Comparison of ENCODE assay signal across 9 cellular contexts in genomic region chr4:174538123-174538875, GRCh38. TPM values are rescaled to one million over a fixed set of nuclear protein-coding genes. Genes with fewer than 3 reads are reported as not detected.
DNase-seq lines count a peak whose midpoint lies in the region; ATAC-seq and TF ChIP-seq lines count a peak whose summit lies in the region.
"Had no signal": no experiment of that assay in that cellular context is flagged by ENCODE, and none has a peak within 500 bp of the region (broad histone marks: within the 10 kb centered on the region; RNA-seq: fewer than 3 reads in every experiment).

No MANE protein-coding gene starts in this region.

- no peak for TF ChIP-seq POLR2A in esophagus squamous epithelium (IDR thresholded peaks at IDR 0.05)

- CTCF ChIA-PET in A673 (lab: Charles Lee), result no interaction called here

- no peaks in the 10 kb centered on the region for H3K9me3 ChIP-seq in esophagus squamous epithelium
- H3K9me3 ChIP-seq in A673 (ENCODE audit: low read depth, low read length, poor library complexity, severe bottlenecking), result no peaks in the 10 kb centered on the region
- H3K9me3 ChIP-seq: SJSA1 had no signal

- peaks cover 2% of the 10 kb centered on the region for H3K27me3 Mint-ChIP-seq in activated T-helper 2 cell treated with anti-CD3 and anti-CD28 coated beads, Interferon-gamma antibody, Interleukin-2, Interleukin-4, amounts not matched to agents 10 μg/mL and 5 μg/mL and 100 μg/mL, durations not matched to agents 14 hours and 24 hours and 36 hours (ENCODE audit: low read depth)

- WGBS in esophagus squamous epithelium, 2 donors, result 46 to 52% methylated on average over 3 to 4 of the region's 4 CpGs

- H3K36me3 ChIP-seq in esophagus squamous epithelium, result no peaks in the 10 kb centered on the region
- no peaks in the 10 kb centered on the region for H3K36me3 ChIP-seq in A673 (ENCODE audit: insufficient read depth, low read length, poor library complexity, severe bottlenecking)
- H3K36me3 ChIP-seq: SJSA1 had no signal

- H3K9me3 Mint-ChIP-seq in activated T-helper 2 cell treated with anti-CD3 and anti-CD28 coated beads, Interferon-gamma antibody, Interleukin-2, Interleukin-4, amounts not matched to agents 10 μg/mL and 5 μg/mL and 100 μg/mL, durations not matched to agents 14 hours and 24 hours and 36 hours, result peaks cover 3% of the 10 kb centered on the region

- intact Hi-C loops in esophagus squamous epithelium (cut with DNase I), result no loop called here
- intact Hi-C loops in A673 (cut with micrococcal nuclease; ENCODE audit: unreplicated experiment), result no loop called here
- intact Hi-C loops in activated T-helper 2 cell treated with anti-CD3 and anti-CD28 coated beads, Interferon-gamma antibody, Interleukin-2, Interleukin-4, amounts not matched to agents 10 μg/mL and 5 μg/mL and 100 μg/mL, durations not matched to agents 14 hours and 24 hours and 36 hours (cut with micrococcal nuclease), result no loop called here

- H3K27me3 ChIP-seq in esophagus squamous epithelium (no peaks in the 10 kb centered on the region), A673 (replicated peaks; ENCODE audit: insufficient read depth, low read depth, low read length, poor library complexity) (no peaks in the 10 kb centered on the region)
- H3K27me3 ChIP-seq: SJSA1 had no signal

- no peak overlapping the region for H3K4me3 Mint-ChIP-seq in activated T-helper 2 cell treated with anti-CD3 and anti-CD28 coated beads, Interferon-gamma antibody, Interleukin-2, Interleukin-4, amounts not matched to agents 10 μg/mL and 5 μg/mL and 100 μg/mL, durations not matched to agents 14 hours and 24 hours and 36 hours (ENCODE audit: low read depth)

- no peak overlapping the region for H3K27ac Mint-ChIP-seq in activated T-helper 2 cell treated with anti-CD3 and anti-CD28 coated beads, Interferon-gamma antibody, Interleukin-2, Interleukin-4, amounts not matched to agents 10 μg/mL and 5 μg/mL and 100 μg/mL, durations not matched to agents 14 hours and 24 hours and 36 hours

- no peaks in the 10 kb centered on the region for H3K36me3 Mint-ChIP-seq in activated T-helper 2 cell treated with anti-CD3 and anti-CD28 coated beads, Interferon-gamma antibody, Interleukin-2, Interleukin-4, amounts not matched to agents 10 μg/mL and 5 μg/mL and 100 μg/mL, durations not matched to agents 14 hours and 24 hours and 36 hours (ENCODE audit: low read depth)

- peaks cover 5% of the 10 kb centered on the region for H3K4me1 Mint-ChIP-seq in activated T-helper 2 cell treated with anti-CD3 and anti-CD28 coated beads, Interferon-gamma antibody, Interleukin-2, Interleukin-4, amounts not matched to agents 10 μg/mL and 5 μg/mL and 100 μg/mL, durations not matched to agents 14 hours and 24 hours and 36 hours (ENCODE audit: low read depth)

- TF ChIP-seq CTCF in esophagus squamous epithelium (IDR thresholded peaks at IDR 0.05), result no peak
- TF ChIP-seq CTCF in A673 (conservative IDR thresholded peaks at IDR 0.05; ENCODE audit: low read depth, low read length), result no peak

- no TSS peak for BruUV-seq in A673 (replicated peaks; lab: Mats Ljungman, UMichigan)

- DNase-seq in esophagus squamous epithelium (lab: John Stamatoyannopoulos, UW) (no peak), A673 (ENCODE audit: low spot score) (no peak), NCI-H82 (lab: John Stamatoyannopoulos, UW) (no peak), superior temporal gyrus (ENCODE audit: extremely low spot score) (no peak)
- DNase-seq in activated T-helper 2 cell treated with anti-CD3 and anti-CD28 coated beads, Interferon-gamma antibody, Interleukin-2, Interleukin-4, amounts not matched to agents 10 μg/mL and 5 μg/mL and 100 μg/mL, durations not matched to agents 14 hours and 24 hours and 36 hours (ENCODE audit: low spot score), result no peak

- POLR2A ChIA-PET in A673 (lab: Charles Lee; ENCODE audit: low non-redundant PET), result no interaction called here

- H3K27ac ChIP-seq in esophagus squamous epithelium (peak overlapping the region in 3 of 4 donors; percentile 43 to 71 (median 54)), A673 (ENCODE audit: low read depth, low read length, poor library complexity, severe bottlenecking) (no peak overlapping the region)
- H3K27ac ChIP-seq: SJSA1 had no signal

- H3K4me3 ChIP-seq in esophagus squamous epithelium (no peak overlapping the region), A673 (ENCODE audit: low read depth, low read length, poor library complexity, severe bottlenecking) (no peak overlapping the region)
- H3K4me3 ChIP-seq: SJSA1 had no signal

- H3K4me1 ChIP-seq in esophagus squamous epithelium (peaks cover 0 to 31% (median 8%) of the 10 kb centered on the region in 3 donors), A673 (ENCODE audit: insufficient read depth, low read length, poor library complexity, severe bottlenecking) (no peaks in the 10 kb centered on the region)
- H3K4me1 ChIP-seq: SJSA1 had no signal

- ATAC-seq in GM18511 (IDR thresholded peaks at IDR 0.05; ENCODE audit: unreplicated experiment) (peak; percentile 97), GM21423 (IDR thresholded peaks at IDR 0.05; ENCODE audit: unreplicated experiment) (peak; percentile 97), HG03378 (IDR thresholded peaks at IDR 0.05; ENCODE audit: unreplicated experiment) (peak; percentile 98)

RNA-seq across cellular contexts. Expression of gene HPGD, which starts 16.0 kb away (rescaled TPM):
- total RNA-seq in esophagus squamous epithelium, result 100 to 1,000 TPM in 1 of 4 donors, 10 to 100 TPM in 3; 23.0 to 179 (median 45.4) TPM
- total RNA-seq in A673 (2021), result 1.3 and 1.7 TPM in 2 replicates
- total RNA-seq in activated T-helper 2 cell treated with anti-CD3 and anti-CD28 coated beads, Interferon-gamma antibody, Interleukin-2, Interleukin-4, amounts not matched to agents 10 μg/mL and 5 μg/mL and 100 μg/mL, durations not matched to agents 14 hours and 24 hours and 36 hours, result 0.48 and 1.2 TPM in 2 replicates
